ENCODE assay signal across 8 cellular contexts in the genomic region with DNA sequence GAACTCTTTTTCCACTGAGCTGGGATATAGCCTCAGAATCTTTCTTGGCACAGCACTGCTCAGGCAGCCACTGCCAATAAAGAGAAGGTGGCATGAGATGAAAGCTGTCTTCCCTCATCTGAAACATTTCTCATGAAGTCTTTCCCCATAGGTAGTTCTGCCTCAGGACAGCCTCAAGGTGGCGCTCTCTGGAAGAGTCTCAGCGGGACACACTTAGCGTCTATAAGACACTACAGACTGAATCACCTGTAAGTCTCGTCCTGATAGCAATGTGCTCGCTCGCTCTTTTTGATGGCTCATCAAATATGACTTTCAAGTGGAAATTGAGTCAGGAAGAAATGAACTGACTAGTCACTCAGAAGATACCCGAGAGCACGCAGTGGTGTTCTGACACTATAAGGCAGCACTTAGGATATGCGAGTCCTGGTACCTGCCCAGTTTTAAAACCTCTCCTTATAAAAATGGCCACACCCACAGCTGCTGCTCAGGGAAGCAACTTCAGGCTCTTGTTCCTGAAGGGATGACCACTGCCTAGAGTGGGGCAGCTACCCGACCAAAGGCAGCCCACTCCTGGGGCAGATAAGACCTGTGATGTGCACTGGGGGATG.
DNase-seq lines count a peak whose midpoint lies in the region; ATAC-seq, FAIRE-seq and TF ChIP-seq lines count a peak whose summit lies in the region.

No MANE protein-coding gene starts in this region.

- CTCF ChIA-PET in CD8-positive, alpha-beta memory T cell (lab: Charles Lee) = interaction anchor here (1.4 to 4.9 kb wide), 3 partner anchors 405 to 412 kb away, joined by 3 to 38 read pairs (median 5); no protein-coding TSS in a partner anchor

- TF ChIP-seq POLR2A in uterus (IDR thresholded peaks at IDR 0.05) = no peak

- H3K27me3 Mint-ChIP-seq in CD8-positive, alpha-beta memory T cell = no peaks in the 10 kb centered on the region

- H3K36me3 Mint-ChIP-seq in CD8-positive, alpha-beta memory T cell = peaks cover 11 to 37% (median 16%) of the 10 kb centered on the region in 3 donors
- no peaks in the 10 kb centered on the region for H3K36me3 Mint-ChIP-seq in stimulated activated effector memory CD8-positive, alpha-beta T cell treated with anti-CD3 and anti-CD28 coated beads, Interleukin-12 subunit alpha, Interleukin-12 subunit beta, amount 100 ng/mL, for 72 hours

- H3K4me1 ChIP-seq in CD8-positive, alpha-beta memory T cell (ENCODE audit: insufficient read depth, low read length) = no peaks in the 10 kb centered on the region
- H3K4me1 ChIP-seq in adipocyte (ENCODE audit: control insufficient read depth, insufficient read depth, low read length) (peaks cover 16% of the 10 kb centered on the region), kidney (ENCODE audit: control insufficient read depth in 1 of 2, insufficient read depth in 1 of 2, low read depth in 1 of 2, low read length in 2 of 2) (no peaks in the 10 kb centered on the region), uterus (no peaks in the 10 kb centered on the region)

- FAIRE-seq in RCC 7860 (lab: Jason Lieb, UNC) (no peak), kidney (lab: Jason Lieb, UNC) (no peak)

- peak overlapping the region in 2 of 8 donors; percentile 2 to 79 for H3K27ac Mint-ChIP-seq in CD8-positive, alpha-beta memory T cell
- no peak overlapping the region for H3K27ac Mint-ChIP-seq in stimulated activated effector memory CD8-positive, alpha-beta T cell treated with anti-CD3 and anti-CD28 coated beads, Interleukin-12 subunit alpha, Interleukin-12 subunit beta, amount 100 ng/mL, for 72 hours

- no peak overlapping the region for H3K4me3 ChIP-seq in CD8-positive, alpha-beta memory T cell (ENCODE audit: low read length)
- H3K4me3 ChIP-seq in adipocyte (ENCODE audit: low read length) = no peak overlapping the region
- no peak overlapping the region for H3K4me3 ChIP-seq in kidney (ENCODE audit: low read length in 2 of 2)
- no peak overlapping the region for H3K4me3 ChIP-seq in uterus

- no peaks in the 10 kb centered on the region for H3K9me3 ChIP-seq in CD8-positive, alpha-beta memory T cell (ENCODE audit: low read length)
- no peaks in the 10 kb centered on the region for H3K9me3 ChIP-seq in adipocyte (ENCODE audit: control insufficient read depth, low read length)
- no peaks in the 10 kb centered on the region for H3K9me3 ChIP-seq in kidney (ENCODE audit: control insufficient read depth in 1 of 2, low read length in 2 of 2)
- H3K9me3 ChIP-seq in uterus = no peaks in the 10 kb centered on the region

- peak; percentile 36 for TF ChIP-seq CTCF in kidney (IDR thresholded peaks at IDR 0.05; ENCODE audit: borderline replicate concordance, extremely low read depth, insufficient read depth)
- TF ChIP-seq CTCF in uterus (IDR thresholded peaks at IDR 0.05) = no peak

- H3K27me3 ChIP-seq in CD8-positive, alpha-beta memory T cell (ENCODE audit: insufficient read depth, low read length, poor library complexity, severe bottlenecking) = no peaks in the 10 kb centered on the region
- H3K27me3 ChIP-seq in adipocyte (replicated peaks; ENCODE audit: control insufficient read depth, insufficient read depth, low read length) (no peaks in the 10 kb centered on the region), uterus (no peaks in the 10 kb centered on the region)

- peaks cover 0 to 6% (median 1%) of the 10 kb centered on the region in 3 donors for H3K4me1 Mint-ChIP-seq in CD8-positive, alpha-beta memory T cell
- H3K4me1 Mint-ChIP-seq in stimulated activated effector memory CD8-positive, alpha-beta T cell treated with anti-CD3 and anti-CD28 coated beads, Interleukin-12 subunit alpha, Interleukin-12 subunit beta, amount 100 ng/mL, for 72 hours = peaks cover 25% of the 10 kb centered on the region

- POLR2A ChIA-PET in CD8-positive, alpha-beta memory T cell (lab: Charles Lee) = no interaction called here

- H3K36me3 ChIP-seq in CD8-positive, alpha-beta memory T cell (ENCODE audit: insufficient read depth, low read length) = no peaks in the 10 kb centered on the region
- H3K36me3 ChIP-seq in adipocyte (ENCODE audit: control insufficient read depth, insufficient read depth, low read length, severe bottlenecking) = no peaks in the 10 kb centered on the region
- H3K36me3 ChIP-seq in kidney (ENCODE audit: control insufficient read depth in 1 of 2, insufficient read depth in 2 of 2, low read length in 2 of 2) = no peaks in the 10 kb centered on the region
- no peaks in the 10 kb centered on the region for H3K36me3 ChIP-seq in uterus

- peak in 4 of 5 donors; percentile 5 to 56 (median 11) for DNase-seq in CD8-positive, alpha-beta memory T cell
- DNase-seq in RCC 7860 (ENCODE audit: low spot score) (peak; percentile 14), adipocyte (ENCODE audit: low read depth) (peak; percentile 22), kidney (no peak), uterus (no peak)
- DNase-seq in stimulated activated effector memory CD8-positive, alpha-beta T cell treated with anti-CD3 and anti-CD28 coated beads, Interleukin-12 subunit alpha, Interleukin-12 subunit beta, amount 100 ng/mL, for 72 hours (ENCODE audit: low spot score in 2 of 2) = peak in 1 of 2 donors; percentile 17

- intact Hi-C loops in kidney (cut with DNase I) = no loop called here
- intact Hi-C loops in uterus (cut with DNase I; ENCODE audit: low total_unique reads) = no loop called here

- H3K27ac ChIP-seq in CD8-positive, alpha-beta memory T cell (ENCODE audit: low read depth, low read length) = no peak overlapping the region
- no peak overlapping the region for H3K27ac ChIP-seq in kidney (ENCODE audit: low read depth in 2 of 2, low read length in 2 of 2)
- H3K27ac ChIP-seq in uterus = no peak overlapping the region

- no peak overlapping the region for H3K9ac ChIP-seq in adipocyte (ENCODE audit: low read length)
- H3K9ac ChIP-seq in kidney (ENCODE audit: low read length in 2 of 2) = no peak overlapping the region

- ATAC-seq in HG02759 (IDR thresholded peaks at IDR 0.05; ENCODE audit: unreplicated experiment) (peak; percentile 41), GM19023 (IDR thresholded peaks at IDR 0.05; ENCODE audit: unreplicated experiment) (no peak)
- peak; percentile 55 for ATAC-seq in stimulated activated effector memory CD8-positive, alpha-beta T cell treated with anti-CD3 and anti-CD28 coated beads, Interleukin-12 subunit alpha, Interleukin-12 subunit beta, amount 100 ng/mL, for 72 hours

- no peaks in the 10 kb centered on the region for H3K9me3 Mint-ChIP-seq in CD8-positive, alpha-beta memory T cell
- peaks cover 4% of the 10 kb centered on the region for H3K9me3 Mint-ChIP-seq in stimulated activated effector memory CD8-positive, alpha-beta T cell treated with anti-CD3 and anti-CD28 coated beads, Interleukin-12 subunit alpha, Interleukin-12 subunit beta, amount 100 ng/mL, for 72 hours

- no peak overlapping the region for H3K4me3 Mint-ChIP-seq in CD8-positive, alpha-beta memory T cell
- H3K4me3 Mint-ChIP-seq in stimulated activated effector memory CD8-positive, alpha-beta T cell treated with anti-CD3 and anti-CD28 coated beads, Interleukin-12 subunit alpha, Interleukin-12 subunit beta, amount 100 ng/mL, for 72 hours = no peak overlapping the region

Comparison
In these comparisons a context has a peak if more than half of its experiments do, and no peak if none do; other contexts are left out.
1. DNase-seq: peak in CD8-positive, alpha-beta memory T cell (4 of 5), RCC 7860 (single experiment) and adipocyte (single experiment); none in kidney (single experiment) and uterus (0 of 2).